Comparison of ENCODE assay signal across 21 cellular contexts in genomic region chr12:109632299-109632698, GRCh38.
"Had no signal": no experiment of that assay in that cellular context is flagged by ENCODE, and none has a peak within 500 bp of the region (broad histone marks: within the 10 kb centered on the region; RNA-seq: fewer than 3 reads in every experiment).

No MANE protein-coding gene starts in this region.

- H3K27ac Mint-ChIP-seq: activated CD8-positive, alpha-beta T cell treated with anti-CD3 and anti-CD28 coated beads for 36 hours; activated naive CD4-positive, alpha-beta T cell treated with anti-CD3 and anti-CD28 coated beads, Interleukin-2, amount 10 ng/mL, durations not matched to agents 7 days and 5 days; activated naive CD8-positive, alpha-beta T cell treated with anti-CD3 and anti-CD28 coated beads for 36 hours; activated T-cell treated with anti-CD3 and anti-CD28 coated beads, Interleukin-2, amount 50 U/mL, for 72 hours; activated T-helper 2 cell treated with anti-CD3 and anti-CD28 coated beads, Interferon-gamma antibody, Interleukin-2, Interleukin-4, amounts not matched to agents 10 μg/mL and 5 μg/mL and 100 μg/mL, durations not matched to agents 14 hours and 24 hours and 36 hours; T-helper 1 cell treated with Interleukin-12 subunit alpha and Interleukin-12 subunit beta and Interleukin-4 antibody, amounts not matched to agents 30 μg/mL and 1 μg/mL, for 36 hours had no signal

- DNase-seq: activated CD4-positive, alpha-beta T cell treated with anti-CD3 and anti-CD28 coated beads for 4 hours; activated CD8-positive, alpha-beta memory T cell treated with anti-CD3 and anti-CD28 coated beads, Interleukin-2, amount 50 U/mL, for 4 hours; activated CD8-positive, alpha-beta T cell treated with anti-CD3 and anti-CD28 coated beads for 36 hours; activated gamma-delta T cell treated with Interleukin-2 at 50 U/mL for 16 hours; activated naive CD4-positive, alpha-beta T cell treated with anti-CD3 and anti-CD28 coated beads, Interleukin-2, amount 10 ng/mL, durations not matched to agents 7 days and 5 days; activated naive CD8-positive, alpha-beta T cell treated with anti-CD3 and anti-CD28 coated beads for 36 hours; activated T-cell treated with anti-CD3 and anti-CD28 coated beads, Interleukin-2, amount 50 U/mL, for 72 hours; brain microvascular endothelial cell; Karpas-422; MM.1S; NCI-H2029; NCI-H510A treated with DMSO at 0.1 percent for 48 hours; NCI-H774; NK-92 treated with Interleukin-12 subunit alpha and Interleukin-12 subunit beta, amount 100 ng/mL, for 24 hours; Peyer's patch; Right ventricle myocardium superior had no signal

- H3K36me3 Mint-ChIP-seq: activated naive CD4-positive, alpha-beta T cell treated with anti-CD3 and anti-CD28 coated beads, Interleukin-2, amount 10 ng/mL, durations not matched to agents 7 days and 5 days; activated naive CD8-positive, alpha-beta T cell treated with anti-CD3 and anti-CD28 coated beads for 36 hours had no signal

- H3K4me3 Mint-ChIP-seq: activated CD8-positive, alpha-beta T cell treated with anti-CD3 and anti-CD28 coated beads for 36 hours; activated naive CD4-positive, alpha-beta T cell treated with anti-CD3 and anti-CD28 coated beads, Interleukin-2, amount 10 ng/mL, durations not matched to agents 7 days and 5 days; activated naive CD8-positive, alpha-beta T cell treated with anti-CD3 and anti-CD28 coated beads for 36 hours; activated T-cell treated with anti-CD3 and anti-CD28 coated beads, Interleukin-2, amount 50 U/mL, for 72 hours; T-helper 1 cell treated with Interleukin-12 subunit alpha and Interleukin-12 subunit beta and Interleukin-4 antibody, amounts not matched to agents 30 μg/mL and 1 μg/mL, for 36 hours had no signal

- ATAC-seq: activated CD4-positive, CD25-positive, alpha-beta regulatory T cell treated with anti-CD3 and anti-CD28 coated beads, Interleukin-2, amount 50 U/mL, for 24 hours; activated CD8-positive, alpha-beta T cell treated with anti-CD3 and anti-CD28 coated beads for 36 hours; activated T-cell treated with anti-CD3 and anti-CD28 coated beads, Interleukin-2, amount 50 U/mL, for 72 hours; K562; SK-N-SH treated with all-trans-retinoic acid at 6 μM for 48 hours had no signal

- H3K9me3 Mint-ChIP-seq: activated CD8-positive, alpha-beta T cell treated with anti-CD3 and anti-CD28 coated beads for 36 hours had no signal

- H3K4me1 Mint-ChIP-seq: activated naive CD4-positive, alpha-beta T cell treated with anti-CD3 and anti-CD28 coated beads, Interleukin-2, amount 10 ng/mL, durations not matched to agents 7 days and 5 days; activated naive CD8-positive, alpha-beta T cell treated with anti-CD3 and anti-CD28 coated beads for 36 hours had no signal
